ENCODE assay signal across 8 cellular contexts in the genomic region with DNA sequence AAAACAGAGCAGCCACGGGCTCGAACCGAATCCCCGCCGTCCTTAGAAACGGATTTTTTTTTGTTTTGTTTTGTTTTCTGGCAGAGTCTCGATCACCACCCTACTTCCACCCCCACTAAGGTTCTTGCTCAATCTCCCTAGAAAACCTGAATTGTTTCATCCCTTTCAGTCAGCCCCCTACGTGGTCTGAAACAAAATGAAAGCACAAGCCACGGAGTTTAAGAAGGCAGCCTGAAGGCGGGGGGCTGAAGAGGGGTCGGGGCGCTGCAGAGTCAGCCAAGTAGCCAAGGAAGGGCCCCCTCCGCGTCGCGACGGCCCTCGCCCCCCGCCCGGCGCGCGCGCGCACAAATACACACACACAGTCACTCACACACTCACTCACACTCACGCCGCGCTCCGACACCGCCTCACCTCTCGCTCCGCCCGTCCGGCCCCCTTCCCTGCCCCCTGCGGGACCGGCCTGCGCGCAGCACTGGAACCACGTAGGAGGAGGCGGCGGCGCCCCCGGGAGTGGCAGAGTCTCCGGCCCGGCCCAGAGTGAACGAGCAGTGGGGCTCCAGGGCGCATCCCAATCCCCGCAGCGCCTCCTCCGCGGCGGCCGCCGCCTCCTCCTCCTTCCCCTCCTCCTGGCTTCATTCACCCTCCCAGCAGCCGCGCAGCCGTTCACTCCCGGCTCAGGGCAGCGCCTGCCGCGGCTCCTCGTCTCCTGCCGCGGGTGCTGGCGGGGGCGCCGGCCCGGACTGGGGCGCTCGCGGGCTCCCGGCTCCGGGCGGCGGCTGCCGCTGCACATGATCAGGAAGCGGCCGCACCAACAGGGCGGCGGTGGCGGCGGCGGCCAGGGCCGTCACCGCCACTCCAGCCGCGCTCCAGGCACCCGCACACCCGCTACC. TPM values are rescaled to one million over a fixed set of nuclear protein-coding genes. Genes with fewer than 3 reads are reported as not detected.
A peak's percentile ranks its signal among the peaks of the same experiment; 100 is the strongest.
DNase-seq lines count a peak whose midpoint lies in the region; ATAC-seq and TF ChIP-seq lines count a peak whose summit lies in the region.

No MANE protein-coding gene starts in this region.

- H3K9me3 ChIP-seq in HCT116 (ENCODE audit: control insufficient read depth in 1 of 2, insufficient read depth in 1 of 2, low read depth in 1 of 2, low read length in 2 of 2): no peaks in the 10 kb centered on the region

- H3K27ac Mint-ChIP-seq in activated B cell treated with CpG ODN at 0.5 μM for 24 hours: peak overlapping the region; percentile 87

- peak overlapping the region; percentile 75 for H3K9ac ChIP-seq in HCT116 (ENCODE audit: low read length)

- no peaks in the 10 kb centered on the region for H3K9me3 Mint-ChIP-seq in activated B cell treated with CpG ODN at 0.5 μM for 24 hours

- intact Hi-C loops in HCT116 (cut with micrococcal nuclease): loop anchor here (2.0 to 5.0 kb wide), 3 partner anchors 78 to 327 kb away; no protein-coding TSS in a partner anchor
- intact Hi-C loops in activated B cell treated with CpG ODN at 0.5 μM for 24 hours (cut with micrococcal nuclease): loop anchor here (5.0 to 10.0 kb wide), 3 partner anchors 205 to 945 kb away; partner anchors contain the start of genes GMPR and NUP153

- CTCF ChIA-PET in HCT116 (lab: Charles Lee): no interaction called here
- CTCF ChIA-PET in activated B cell treated with CpG ODN at 0.5 μM for 24 hours (lab: Charles Lee): interaction anchor here (0.9 to 2.8 kb wide), 5 partner anchors 11 to 255 kb away, joined by 3 to 16 read pairs (median 3); no protein-coding TSS in a partner anchor

- peaks cover 42% of the 10 kb centered on the region for H3K4me1 Mint-ChIP-seq in activated B cell treated with CpG ODN at 0.5 μM for 24 hours

- ATAC-seq in HCT116: peak; percentile 64
- peak; percentile 47 for ATAC-seq in activated B cell treated with CpG ODN at 0.5 μM for 24 hours (ENCODE audit: low read depth)

- H3K36me3 Mint-ChIP-seq in activated B cell treated with CpG ODN at 0.5 μM for 24 hours (ENCODE audit: low read depth): peaks cover 11% of the 10 kb centered on the region

- H3K9me2 ChIP-seq in HCT116 (ENCODE audit: insufficient read depth): no peaks in the 10 kb centered on the region

- no peak; the same call in 1 of the 2 replicates for TF ChIP-seq RAD21 in HCT116 (IDR thresholded peaks at IDR 0.05; ENCODE audit: low read depth)

- no peaks in the 10 kb centered on the region for H3K36me3 ChIP-seq in HCT116 (ENCODE audit: control insufficient read depth in 1 of 2, insufficient read depth in 2 of 2, low read length in 2 of 2)

- H2AFZ ChIP-seq in HCT116 (ENCODE audit: low read depth, low read length, poor library complexity, severe bottlenecking): peak overlapping the region; percentile 88

- peak; percentile 81 for DNase-seq in GM04504 (ENCODE audit: low read depth)
- no peak for DNase-seq in HCT116 (ENCODE audit: low read depth, low spot score)
- DNase-seq in NCI-H146 treated with DMSO at 0.1 percent for 48 hours (lab: John Stamatoyannopoulos, UW; ENCODE audit: unreplicated experiment): peak; percentile 29
- peak; percentile 68 for DNase-seq in activated B cell treated with CpG ODN at 0.5 μM for 24 hours
- DNase-seq in cardiac fibroblast (ENCODE audit: low read depth in 2 of 2): peak; percentile 91 to 97
- peak; percentile 91 for DNase-seq in islet precursor cell
- peak; percentile 59 to 67 for DNase-seq in stimulated activated CD4-positive, alpha-beta T cell treated with anti-CD3 and anti-CD28 coated beads, Interleukin-12 subunit alpha, Interleukin-12 subunit beta, amount 100 ng/mL, for 24 hours (ENCODE audit: low read depth in 2 of 2)
- no peak for DNase-seq in SHP77 treated with DMSO at 0.1 percent for 48 hours (lab: John Stamatoyannopoulos, UW)

- peak overlapping the region; percentile 62 for H3K27ac ChIP-seq in HCT116 (ENCODE audit: low read depth, low read length)

- TF ChIP-seq POLR2A in HCT116 (IDR thresholded peaks at IDR 0.05; ENCODE audit: borderline replicate concordance, extremely low read depth, insufficient read depth, insufficient read length): no peak

- no peak for TF ChIP-seq CTCF in HCT116 (IDR thresholded peaks at IDR 0.05 in 2 of 3, conservative IDR thresholded peaks at IDR 0.05 in 1 of 3; ENCODE audit: borderline replicate concordance in 1 of 3, insufficient read depth in 1 of 3, low read depth in 2 of 3, low read length in 2 of 3)
- TF ChIP-seq CTCF in activated B cell treated with CpG ODN at 0.5 μM for 24 hours (IDR thresholded peaks at IDR 0.05): no peak
- TF ChIP-seq CTCF in cardiac fibroblast (IDR thresholded peaks at IDR 0.05; ENCODE audit: low read depth, low read length): no peak

- no peaks in the 10 kb centered on the region for H3K27me3 ChIP-seq in HCT116 (ENCODE audit: insufficient read depth, low read length)

- BruUV-seq in HCT116 (replicated peaks; lab: Mats Ljungman, UMichigan): no TSS peak

- no peaks in the 10 kb centered on the region for H4K20me1 ChIP-seq in HCT116 (ENCODE audit: insufficient read depth)

- POLR2A ChIA-PET in HCT116 (lab: Charles Lee) (interaction anchor here (0.6 to 1.0 kb wide), 2 partner anchors 20 to 34 kb away, joined by 3 to 4 read pairs; no protein-coding TSS in a partner anchor), activated B cell treated with CpG ODN at 0.5 μM for 24 hours (lab: Charles Lee) (interaction anchor here (0.6 to 2.6 kb wide), 9 partner anchors 12 to 359 kb away, joined by 3 to 10 read pairs (median 5); no protein-coding TSS in a partner anchor)

- RAD21 ChIA-PET in HCT116 (lab: Charles Lee; ENCODE audit: low non-redundant PET in 1 of 2, low total read pairs in 2 of 2, uncharacterized antibody in 2 of 2, unreplicated experiment in 2 of 2): interaction anchor here in 1 of 2 experiments (0.6 kb wide), 1 partner anchor 42 kb away, joined by 3 read pairs; no protein-coding TSS in a partner anchor

- peak overlapping the region; percentile 90 for H3K4me3 Mint-ChIP-seq in activated B cell treated with CpG ODN at 0.5 μM for 24 hours

- H3K79me2 ChIP-seq in HCT116 (ENCODE audit: insufficient read depth, low read length): peaks cover 4% of the 10 kb centered on the region; the same call in 1 of the 2 replicates

- H3K27me3 Mint-ChIP-seq in activated B cell treated with CpG ODN at 0.5 μM for 24 hours: no peaks in the 10 kb centered on the region

- H3K4me2 ChIP-seq in HCT116 (ENCODE audit: low read length): peak overlapping the region; percentile 89

- H3K4me3 ChIP-seq in HCT116 (replicated peaks in 1 of 2; ENCODE audit: low read depth in 1 of 2, low read length in 2 of 2) (peak overlapping the region; percentile 56 to 89), cardiac fibroblast (replicated peaks in 1 of 2; ENCODE audit: low read depth in 2 of 2, low read length in 2 of 2) (peak overlapping the region; percentile 67 to 78)

- H3K4me1 ChIP-seq in HCT116 (ENCODE audit: control insufficient read depth in 1 of 2, insufficient read depth in 2 of 2, low read length in 2 of 2): peaks cover 21 to 45% of the 10 kb centered on the region in 2 experiments

TF ChIP-seq in HCT116, 20 proteins besides CTCF, POLR2A, EP300 and RAD21 (continues in another document):
- TF ChIP-seq ZFX (IDR thresholded peaks at IDR 0.05) (peak; percentile 62), POLR2AphosphoS5 (IDR thresholded peaks at IDR 0.05; ENCODE audit: low read depth, low read length) (peak; percentile 78), EGR1 (IDR thresholded peaks at IDR 0.05; ENCODE audit: low read depth) (peak; percentile 50; the same call in 1 of the 2 replicates), ZBTB33 (IDR thresholded peaks at IDR 0.05; ENCODE audit: extremely low read depth, insufficient replicate concordance, low read length) (no peak), EZH2 (IDR thresholded peaks at IDR 0.05) (no peak), EZH2phosphoT487 (IDR thresholded peaks at IDR 0.05; ENCODE audit: borderline replicate concordance) (no peak), SIN3A (IDR thresholded peaks at IDR 0.05; ENCODE audit: low read depth) (peak; percentile 72), FOSL1 (IDR thresholded peaks at IDR 0.05; ENCODE audit: low read depth) (no peak)
- TF ChIP-seq, protein P1, sequence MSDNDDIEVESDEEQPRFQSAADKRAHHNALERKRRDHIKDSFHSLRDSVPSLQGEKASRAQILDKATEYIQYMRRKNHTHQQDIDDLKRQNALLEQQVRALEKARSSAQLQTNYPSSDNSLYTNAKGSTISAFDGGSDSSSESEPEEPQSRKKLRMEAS (IDR thresholded peaks at IDR 0.05): peak; percentile 48; the same call in 1 of the 2 replicates

RNA-seq across cellular contexts. Expression of gene ATXN1, which starts 1.4 kb away (rescaled TPM):
- total RNA-seq in HCT116 (2021; ENCODE audit: unreplicated experiment) (21.0 TPM), activated B cell treated with CpG ODN at 0.5 μM for 24 hours (43.1 and 59.8 TPM in 2 replicates)
- 7.9 and 9.7 TPM in 2 replicates for polyA plus RNA-seq in HCT116 (2012)

Comparison
In these comparisons a context has a peak if more than half of its experiments do, and no peak if none do; other contexts are left out.
1. DNase-seq: peak in GM04504 (single experiment), NCI-H146 treated with DMSO at 0.1 percent for 48 hours (single experiment), activated B cell treated with CpG ODN at 0.5 μM for 24 hours (single experiment), cardiac fibroblast (2 of 2), islet precursor cell (single experiment) and stimulated activated CD4-positive, alpha-beta T cell treated with anti-CD3 and anti-CD28 coated beads, Interleukin-12 subunit alpha, Interleukin-12 subunit beta, amount 100 ng/mL, for 24 hours (2 of 2); none in HCT116 (single experiment) and SHP77 treated with DMSO at 0.1 percent for 48 hours (single experiment).